8 cellular contexts compared by ENCODE assay signal in the genomic region with DNA sequence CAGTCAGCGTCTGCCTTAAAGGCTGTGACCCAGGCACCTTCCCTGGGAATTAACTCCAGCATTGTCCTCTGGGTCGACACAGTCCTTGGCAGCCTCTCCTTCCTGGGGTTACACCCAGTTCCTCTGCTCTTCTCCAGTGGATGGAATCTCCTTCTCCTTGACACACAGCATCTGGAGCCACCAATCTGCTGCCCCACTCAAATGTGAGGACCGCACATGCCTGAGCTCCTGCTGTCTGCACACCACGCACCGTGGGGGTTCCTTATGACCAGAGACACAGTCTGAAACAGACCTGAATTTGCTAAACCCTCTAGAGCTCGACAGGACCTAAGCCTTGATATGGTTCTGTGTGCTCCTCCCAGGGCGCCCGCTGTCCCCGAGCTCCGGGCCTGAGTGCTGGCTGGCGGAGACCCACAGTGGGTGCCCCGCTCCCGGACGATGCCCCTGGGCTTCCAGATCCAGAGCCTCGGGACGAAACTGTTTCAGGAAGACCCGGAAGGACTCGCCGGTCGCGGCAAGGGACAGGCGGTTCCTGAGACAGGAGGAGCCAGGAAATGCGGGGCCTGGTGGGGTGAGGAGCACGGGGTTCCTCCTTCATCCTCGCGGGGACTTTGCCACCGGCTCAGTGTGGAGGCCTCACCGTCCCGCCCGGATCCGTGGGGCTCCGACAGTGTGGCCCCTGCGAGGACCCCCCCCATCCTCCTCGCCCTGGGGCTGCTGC. TPM values are rescaled to one million over a fixed set of nuclear protein-coding genes. Genes with fewer than 3 reads are reported as not detected.
A peak's percentile ranks its signal among the peaks of the same experiment; 100 is the strongest.
DNase-seq lines count a peak whose midpoint lies in the region; ATAC-seq, FAIRE-seq and TF ChIP-seq lines count a peak whose summit lies in the region.

No MANE protein-coding gene starts in this region.

- dilution Hi-C loops in IMR-90 (cut with HindIII; ENCODE audit: low sequenced_read_pairs, unreplicated experiment) = no loop called here

- peak overlapping the region; percentile 97 for H2AFZ ChIP-seq in IMR-90 (replicated peaks; ENCODE audit: low read length, poor library complexity)
- H2AFZ ChIP-seq in H1 (ENCODE audit: low read length) = peak overlapping the region; percentile 54; the same call in 1 of the 2 replicates

- H2BK5ac ChIP-seq in IMR-90 (ENCODE audit: low read depth, low read length, poor library complexity, severe bottlenecking) (no peak overlapping the region), H1 (ENCODE audit: low read depth, low read length) (no peak overlapping the region)

- H3K4ac ChIP-seq in IMR-90 (ENCODE audit: low read depth, low read length) = peak overlapping the region; percentile 72
- H3K4ac ChIP-seq in H1 (replicated peaks; ENCODE audit: insufficient read length, low read depth, low read length) = no peak overlapping the region

- H3K9me1 ChIP-seq in IMR-90 (ENCODE audit: insufficient read depth, low read length) = no peaks in the 10 kb centered on the region

- H2BK15ac ChIP-seq in IMR-90 (ENCODE audit: low read depth, low read length) (no peak overlapping the region), H1 (ENCODE audit: low read length) (no peak overlapping the region)

- TF ChIP-seq EP300 in H1 (IDR thresholded peaks at IDR 0.05; ENCODE audit: borderline replicate concordance in 1 of 2, low read depth in 2 of 2, low read length in 2 of 2) = no peak

- H3K14ac ChIP-seq in IMR-90 (replicated peaks; ENCODE audit: low read depth, low read length) (no peak overlapping the region), H1 (ENCODE audit: insufficient read length) (no peak overlapping the region)

- peak; percentile 3 for ATAC-seq in IMR-90 (ENCODE audit: low read depth)
- ATAC-seq in GM18505 (IDR thresholded peaks at IDR 0.05; ENCODE audit: unreplicated experiment) = no peak
- no peak for ATAC-seq in GM18867 (IDR thresholded peaks at IDR 0.05; ENCODE audit: unreplicated experiment)
- no peak for ATAC-seq in HG03460 (IDR thresholded peaks at IDR 0.05; ENCODE audit: unreplicated experiment)
- no peak for ATAC-seq in HG02970 (IDR thresholded peaks at IDR 0.05; ENCODE audit: low FRiP score, unreplicated experiment)

- H3K27ac ChIP-seq in IMR-90 (ENCODE audit: insufficient read depth, low read length) (no peak overlapping the region), H1 (ENCODE audit: low read depth, low read length) (no peak overlapping the region), muscle layer of colon (ENCODE audit: low read depth, low read length) (no peak overlapping the region)

- no peaks in the 10 kb centered on the region for H3K79me2 ChIP-seq in H1 (ENCODE audit: control insufficient read depth in 1 of 2, insufficient read depth in 2 of 2, low read length in 2 of 2)

- in situ Hi-C loops in IMR-90 (cut with MboI; ENCODE audit: low sequenced_read_pairs) = loop anchor here (10.0 to 25.0 kb wide), 3 partner anchors 201 to 412 kb away; a partner anchor contains a TSS

- POLR2A ChIA-PET in IMR-90 (lab: Charles Lee; ENCODE audit: unreplicated experiment) = no interaction called here
- POLR2A ChIA-PET in H1 (lab: Charles Lee; ENCODE audit: partially characterized antibody) = no interaction called here

- no peak overlapping the region for H2BK12ac ChIP-seq in H1 (ENCODE audit: low read depth, low read length)

- peaks cover 2% of the 10 kb centered on the region; the same call in 1 of the 2 replicates for H3K4me1 ChIP-seq in IMR-90 (ENCODE audit: control insufficient read depth, insufficient read depth, low read length)
- peaks cover 0 to 5% (median 0%) of the 10 kb centered on the region in 4 experiments; a peak in 2 of 7 replicates for H3K4me1 ChIP-seq in H1 (replicated peaks in 1 of 4; ENCODE audit: control insufficient read depth in 3 of 4, insufficient read depth in 4 of 4, low read length in 3 of 4)
- peaks cover 5% of the 10 kb centered on the region for H3K4me1 ChIP-seq in muscle layer of colon (ENCODE audit: insufficient read depth, low read length)

- H3K36me3 ChIP-seq in IMR-90 (ENCODE audit: control insufficient read depth, insufficient read depth, low read length) = no peaks in the 10 kb centered on the region
- H3K36me3 ChIP-seq in H1 (ENCODE audit: control insufficient read depth in 2 of 4, insufficient read depth in 4 of 4, low read length in 3 of 4) = peaks cover 0 to 3% (median 0%) of the 10 kb centered on the region in 4 experiments; a peak in 1 of 8 replicates
- H3K36me3 ChIP-seq in muscle layer of colon (ENCODE audit: insufficient read depth, low read length) = no peaks in the 10 kb centered on the region

- no peak for DNase-seq in AG09309 (ENCODE audit: low read depth)
- DNase-seq in IMR-90 = no peak
- DNase-seq in H1 (ENCODE audit: low read depth in 1 of 2, low spot score in 2 of 2) = peak in 1 of 2 experiments; percentile 47

- CTCF ChIA-PET in IMR-90 (lab: Yijun Ruan, JAX) (interaction anchor here (1.1 to 1.4 kb wide), 2 partner anchors 8 to 91 kb away, joined by 3 to 4 read pairs; no protein-coding TSS in a partner anchor), H1 (lab: Charles Lee; ENCODE audit: partially characterized antibody) (interaction anchor here (0.5 to 2.5 kb wide), 14 partner anchors 9 to 293 kb away, joined by 3 to 27 read pairs (median 4); no protein-coding TSS in a partner anchor)

- H3K79me1 ChIP-seq in IMR-90 (ENCODE audit: low read depth in 1 of 2, low read length in 2 of 2) (no peaks in the 10 kb centered on the region), H1 (ENCODE audit: low read depth, low read length) (no peaks in the 10 kb centered on the region)

- H2AK9ac ChIP-seq in IMR-90 (replicated peaks; ENCODE audit: low read depth, low read length, poor library complexity) = peak overlapping the region; percentile 78

- FAIRE-seq in H1 (lab: Jason Lieb, UNC) = no peak

- H3K23ac ChIP-seq in IMR-90 (ENCODE audit: low read depth, low read length) (peak overlapping the region; percentile 82), H1 (ENCODE audit: insufficient read length) (no peak overlapping the region)

- TF ChIP-seq POLR2A in IMR-90 (IDR thresholded peaks at IDR 0.05; ENCODE audit: low read depth, low read length) = no peak
- TF ChIP-seq POLR2A in H1 (IDR thresholded peaks at IDR 0.05; ENCODE audit: control extremely low read depth in 1 of 2, low read depth in 2 of 2, low read length in 2 of 2) = no peak
- no peak for TF ChIP-seq POLR2A in GM18505 (IDR thresholded peaks at IDR 0.05; ENCODE audit: borderline replicate concordance, extremely low read depth, insufficient read depth, insufficient read length)

- TF ChIP-seq CTCF in AG09309 (IDR thresholded peaks at IDR 0.05; ENCODE audit: control insufficient read depth, insufficient read depth, low read depth, low read length, missing control alignments) = no peak
- TF ChIP-seq CTCF in IMR-90 (conservative IDR thresholded peaks at IDR 0.05; ENCODE audit: low read depth, low read length) = no peak
- TF ChIP-seq CTCF in H1 (IDR thresholded peaks at IDR 0.05; ENCODE audit: control extremely low read depth in 1 of 3, insufficient read depth in 1 of 3, low read depth in 1 of 3, low read length in 3 of 3) = no peak

- peak overlapping the region; percentile 81 for H3K4me2 ChIP-seq in IMR-90 (ENCODE audit: low read depth, low read length)
- H3K4me2 ChIP-seq in H1 (ENCODE audit: insufficient read depth in 1 of 2, low read depth in 2 of 2, low read length in 2 of 2) = peak overlapping the region; percentile 6 to 82

- no peaks in the 10 kb centered on the region for H3K9me3 ChIP-seq in IMR-90 (ENCODE audit: control insufficient read depth, insufficient read depth, low read length)
- no peaks in the 10 kb centered on the region; a peak in 1 of 4 replicates for H3K9me3 ChIP-seq in H1 (ENCODE audit: insufficient read depth in 2 of 2, low read depth in 1 of 2, low read length in 1 of 2)
- no peaks in the 10 kb centered on the region for H3K9me3 ChIP-seq in muscle layer of colon (ENCODE audit: low read length)

- H3K23me2 ChIP-seq in H1 (ENCODE audit: low read depth, low read length) = peaks cover 12% of the 10 kb centered on the region; the same call in 1 of the 2 replicates

- no peak overlapping the region for H3K18ac ChIP-seq in IMR-90 (ENCODE audit: low read depth, low read length)
- H3K18ac ChIP-seq in H1 (ENCODE audit: extremely low read depth, low read length) = no peak overlapping the region; the same call in 1 of the 2 replicates

- BruUV-seq in IMR-90 (replicated peaks; lab: Mats Ljungman, UMichigan) = no TSS peak

- 50% methylated on average over 3 of the region's 34 CpGs; no CpG with 5 or more reads in 1 of the 2 experiments for WGBS in IMR-90 (ENCODE audit: extremely low coverage in 2 of 2, insufficient read length in 1 of 2), 2 experiments
- WGBS in H1 (ENCODE audit: extremely low coverage in 1 of 2, insufficient coverage in 1 of 2, insufficient read length in 1 of 2, insufficient replicate concordance in 2 of 2, low coverage in 1 of 2, low lambda C conversion rate in 2 of 2, missing lambda C conversion rate in 1 of 2), 2 experiments = 20% methylated on average over 24 of the region's 34 CpGs; no CpG with 5 or more reads in 1 of the 2 experiments

- H2AK5ac ChIP-seq in IMR-90 (ENCODE audit: low read depth, low read length) (0 out of 2 replicates have a peak overlapping the region, but pooled peaks have one; percentile 39), H1 (ENCODE audit: low read depth, low read length) (no peak overlapping the region)

- peak overlapping the region; percentile 58 for H4K5ac ChIP-seq in IMR-90 (ENCODE audit: low read depth, low read length)
- H4K5ac ChIP-seq in H1 (ENCODE audit: insufficient read length, low read depth, low read length) = no peak overlapping the region

- H3K9ac ChIP-seq in IMR-90 (ENCODE audit: low read depth, low read length) (peak overlapping the region; percentile 21; the same call in 1 of the 2 replicates), H1 (replicated peaks in 1 of 4; ENCODE audit: extremely low read depth in 1 of 4, low read depth in 3 of 4, low read length in 3 of 4) (no peak overlapping the region), muscle layer of colon (ENCODE audit: low read length) (no peak overlapping the region)

- no peak overlapping the region for H3K56ac ChIP-seq in IMR-90 (ENCODE audit: extremely low read depth, insufficient read depth, low read length)
- no peak overlapping the region for H3K56ac ChIP-seq in H1 (replicated peaks; ENCODE audit: insufficient read length, low read depth, low read length)

- no peak for TF ChIP-seq RAD21 in IMR-90 (IDR thresholded peaks at IDR 0.05; ENCODE audit: low read length)
- no peak for TF ChIP-seq RAD21 in H1 (IDR thresholded peaks at IDR 0.05 in 1 of 2, conservative IDR thresholded peaks at IDR 0.05 in 1 of 2; ENCODE audit: low read depth in 2 of 2, low read length in 2 of 2)

- H4K8ac ChIP-seq in IMR-90 (ENCODE audit: low read depth in 2 of 2, low read length in 2 of 2) (peak overlapping the region; percentile 92 to 97), H1 (ENCODE audit: extremely low read depth, insufficient read depth, low read length) (peak overlapping the region; percentile 35; the same call in 1 of the 2 replicates)

- H2BK20ac ChIP-seq in IMR-90 (ENCODE audit: low read depth, low read length) (no peak overlapping the region), H1 (ENCODE audit: low read length) (no peak overlapping the region)

- peak overlapping the region; percentile 46 for H3K4me3 ChIP-seq in AG09309 (ENCODE audit: control insufficient read depth, low read depth, low read length)
- H3K4me3 ChIP-seq in IMR-90 (ENCODE audit: insufficient read depth, low read depth, low read length) = peak overlapping the region; percentile 32
- H3K4me3 ChIP-seq in H1 (ENCODE audit: extremely low read depth in 1 of 4, insufficient read depth in 2 of 4, low read depth in 3 of 4, low read length in 4 of 4) = peak overlapping the region; percentile 13 to 64 (median 56); a peak in 7 of 8 replicates
- peak overlapping the region; percentile 41 to 52 for H3K4me3 ChIP-seq in muscle layer of colon (ENCODE audit: low read depth in 1 of 2, low read length in 2 of 2)

- H2BK120ac ChIP-seq in IMR-90 (ENCODE audit: low read depth, low read length) (peak overlapping the region; percentile 23; the same call in 1 of the 2 replicates), H1 (replicated peaks; ENCODE audit: low read depth, low read length) (no peak overlapping the region)

- H3K27me3 ChIP-seq in IMR-90 (ENCODE audit: control insufficient read depth, insufficient read depth, low read length) = peaks cover 8% of the 10 kb centered on the region
- H3K27me3 ChIP-seq in H1 (replicated peaks in 1 of 4; ENCODE audit: control insufficient read depth in 3 of 4, extremely low read depth in 1 of 4, insufficient read depth in 3 of 4, low read length in 3 of 4) = peaks cover 39 to 61% (median 56%) of the 10 kb centered on the region in 4 experiments
- peaks cover 21 to 27% of the 10 kb centered on the region in 2 donors for H3K27me3 ChIP-seq in muscle layer of colon (ENCODE audit: control insufficient read depth in 1 of 2, insufficient read depth in 2 of 2, low read length in 2 of 2)

- intact Hi-C loops in IMR-90 (cut with micrococcal nuclease) = no loop called here

- no peaks in the 10 kb centered on the region for H4K20me1 ChIP-seq in IMR-90 (ENCODE audit: insufficient read depth, low read length)
- H4K20me1 ChIP-seq in H1 (replicated peaks in 1 of 2; ENCODE audit: control insufficient read depth in 1 of 2, insufficient read depth in 2 of 2, low read length in 2 of 2) = peaks cover 3 to 4% of the 10 kb centered on the region in 2 experiments

- H4K91ac ChIP-seq in IMR-90 (ENCODE audit: insufficient read depth, low read depth, low read length) = peak overlapping the region; percentile 49; the same call in 1 of the 2 replicates
- no peak overlapping the region for H4K91ac ChIP-seq in H1 (replicated peaks; ENCODE audit: insufficient read length, low read length)

RNA-seq across cellular contexts. Expression of a gene that starts 2.5 kb away (rescaled TPM):
- total RNA-seq in IMR-90 (2012; rRNA removed) = 1.3 and 2.2 TPM in 2 replicates
- polyA plus RNA-seq in IMR-90 (2012; rRNA removed) = 3.6 and 4.2 TPM in 2 replicates
- 2.9 and 4.8 TPM in 2 replicates for polyA plus RNA-seq in IMR-90 (2012; cell fraction: cytosol; rRNA removed)
- 1.3 and 2.7 TPM in 2 replicates for polyA plus RNA-seq in IMR-90 (2012; cell fraction: nucleus; rRNA removed; ENCODE audit: low replicate concordance)
- total RNA-seq in H1 (2021; fragmentation: NEBNext Ultra II Directional; extraction: Animal tissue kit (Norgen Biotek cat#: 25700)) = not detected in 2 replicates
- 0.08 and 0.16 TPM in 2 replicates for polyA plus RNA-seq in H1 (2011; rRNA removed)
- not detected for polyA plus RNA-seq in H1 (2011; cell fraction: cytosol; rRNA removed)
- not detected for polyA plus RNA-seq in H1 (2011; cell fraction: nucleus; rRNA removed)
- polyA plus RNA-seq in H1 (2012, experiment 1 of 2) = 0.23 to 0.31 TPM in 2 of 4 replicates, not detected in the others
- polyA plus RNA-seq in H1 (2012, experiment 2 of 2) = not detected
- 0.08 TPM for polyA plus RNA-seq in H1 (2013, experiment 1 of 2)
- 0.09 TPM for polyA plus RNA-seq in H1 (2013, experiment 2 of 2)
- polyA minus RNA-seq in H1 (2011; rRNA and poly(A)+ RNA removed) = not detected in 2 replicates
- not detected for polyA minus RNA-seq in H1 (2011; cell fraction: cytosol; rRNA and poly(A)+ RNA removed)
- polyA minus RNA-seq in H1 (2011; cell fraction: nucleus; rRNA and poly(A)+ RNA removed) = not detected

RNA-seq across cellular contexts. Expression of a gene that starts 16.4 kb away (rescaled TPM):
- 7.2 and 7.9 TPM in 2 replicates for total RNA-seq in IMR-90 (2012; rRNA removed)
- polyA plus RNA-seq in IMR-90 (2012; rRNA removed) = 16.2 and 17.0 TPM in 2 replicates
- polyA plus RNA-seq in IMR-90 (2012; cell fraction: cytosol; rRNA removed) = 12.4 and 17.1 TPM in 2 replicates
- 6.0 and 6.8 TPM in 2 replicates for polyA plus RNA-seq in IMR-90 (2012; cell fraction: nucleus; rRNA removed; ENCODE audit: low replicate concordance)
- total RNA-seq in H1 (2021; fragmentation: NEBNext Ultra II Directional; extraction: Animal tissue kit (Norgen Biotek cat#: 25700)) = not detected in 2 replicates
- 0.05 TPM in 1 of 2 replicates, not detected in the other for polyA plus RNA-seq in H1 (2011; rRNA removed)
- not detected for polyA plus RNA-seq in H1 (2011; cell fraction: cytosol; rRNA removed)
- polyA plus RNA-seq in H1 (2011; cell fraction: nucleus; rRNA removed) = not detected
- not detected in 4 replicates for polyA plus RNA-seq in H1 (2012, experiment 1 of 2)
- polyA plus RNA-seq in H1 (2012, experiment 2 of 2) = not detected
- polyA plus RNA-seq in H1 (2013, experiment 1 of 2) = 0.04 TPM
- 0.04 TPM for polyA plus RNA-seq in H1 (2013, experiment 2 of 2)
- polyA minus RNA-seq in H1 (2011; rRNA and poly(A)+ RNA removed) = not detected in 2 replicates
- polyA minus RNA-seq in H1 (2011; cell fraction: cytosol; rRNA and poly(A)+ RNA removed) = not detected
- not detected for polyA minus RNA-seq in H1 (2011; cell fraction: nucleus; rRNA and poly(A)+ RNA removed)

RNA-seq across cellular contexts. Expression of a gene that starts 27.5 kb away (rescaled TPM):
- total RNA-seq in IMR-90 (2012; rRNA removed) = not detected in 2 replicates
- polyA plus RNA-seq in IMR-90 (2012; rRNA removed) (not detected in 2 replicates), H1 (2011; rRNA removed) (not detected in 2 replicates)
- 0.02 TPM in 1 of 2 replicates, not detected in the other for polyA plus RNA-seq in IMR-90 (2012; cell fraction: cytosol; rRNA removed)
- polyA plus RNA-seq in IMR-90 (2012; cell fraction: nucleus; rRNA removed; ENCODE audit: low replicate concordance) = 0.16 TPM in 1 of 2 replicates, not detected in the other
- total RNA-seq in H1 (2021; fragmentation: NEBNext Ultra II Directional; extraction: Animal tissue kit (Norgen Biotek cat#: 25700)) = not detected in 2 replicates
- not detected for polyA plus RNA-seq in H1 (2011; cell fraction: cytosol; rRNA removed)
- not detected for polyA plus RNA-seq in H1 (2011; cell fraction: nucleus; rRNA removed)
- not detected in 4 replicates for polyA plus RNA-seq in H1 (2012, experiment 1 of 2)
- polyA plus RNA-seq in H1 (2012, experiment 2 of 2) = not detected
- polyA plus RNA-seq in H1 (2013, experiment 1 of 2) = not detected
- polyA plus RNA-seq in H1 (2013, experiment 2 of 2) = not detected
- polyA minus RNA-seq in H1 (2011; rRNA and poly(A)+ RNA removed) = not detected in 2 replicates
- polyA minus RNA-seq in H1 (2011; cell fraction: cytosol; rRNA and poly(A)+ RNA removed) = not detected
- polyA minus RNA-seq in H1 (2011; cell fraction: nucleus; rRNA and poly(A)+ RNA removed) = not detected

RNA-seq across cellular contexts. Expression of a gene that starts 38.3 kb away (rescaled TPM):
- 0.18 and 0.56 TPM in 2 replicates for total RNA-seq in IMR-90 (2012; rRNA removed)
- polyA plus RNA-seq in IMR-90 (2012; rRNA removed) (0.69 and 0.87 TPM in 2 replicates), H1 (2011; rRNA removed) (0.32 and 0.42 TPM in 2 replicates)
- 0.25 TPM in 2 replicates for polyA plus RNA-seq in IMR-90 (2012; cell fraction: cytosol; rRNA removed)
- polyA plus RNA-seq in IMR-90 (2012; cell fraction: nucleus; rRNA removed; ENCODE audit: low replicate concordance) = 0.15 and 0.84 TPM in 2 replicates
- total RNA-seq in H1 (2021; fragmentation: NEBNext Ultra II Directional; extraction: Animal tissue kit (Norgen Biotek cat#: 25700)) = 0.42 and 0.60 TPM in 2 replicates
- 0.52 TPM for polyA plus RNA-seq in H1 (2011; cell fraction: cytosol; rRNA removed)
- polyA plus RNA-seq in H1 (2011; cell fraction: nucleus; rRNA removed) = 1.1 TPM
- 0.43 to 0.70 TPM (median 0.55 TPM) in 4 replicates for polyA plus RNA-seq in H1 (2012, experiment 1 of 2)
- polyA plus RNA-seq in H1 (2012, experiment 2 of 2) = 0.04 TPM
- 1.1 TPM for polyA plus RNA-seq in H1 (2013, experiment 1 of 2)
- polyA plus RNA-seq in H1 (2013, experiment 2 of 2) = 0.92 TPM
- polyA minus RNA-seq in H1 (2011; rRNA and poly(A)+ RNA removed) = 0.24 and 0.60 TPM in 2 replicates
- 0.59 TPM for polyA minus RNA-seq in H1 (2011; cell fraction: cytosol; rRNA and poly(A)+ RNA removed)
- 1.2 TPM for polyA minus RNA-seq in H1 (2011; cell fraction: nucleus; rRNA and poly(A)+ RNA removed)
